In genomic region chrX:155751131-155751530, GRCh38 we compare ENCODE assay signal across 24 cellular contexts.
"Had no signal": no experiment of that assay in that cellular context is flagged by ENCODE, and none has a peak within 500 bp of the region (broad histone marks: within the 10 kb centered on the region; RNA-seq: fewer than 3 reads in every experiment).

No MANE protein-coding gene starts in this region.

- H3K27me3 ChIP-seq: colonic mucosa, esophagus muscularis mucosa, esophagus squamous epithelium, foreskin keratinocyte, gastrocnemius medialis, gastroesophageal sphincter, heart left ventricle, heart right ventricle had no signal

- H3K36me3 ChIP-seq: colonic mucosa, esophagus muscularis mucosa, esophagus squamous epithelium, gastrocnemius medialis, gastroesophageal sphincter, heart left ventricle, heart right ventricle had no signal

- H3K9me3 ChIP-seq: colonic mucosa, esophagus muscularis mucosa, esophagus squamous epithelium, gastrocnemius medialis, gastroesophageal sphincter, heart left ventricle, heart right ventricle had no signal

- H3K4me3 ChIP-seq: colonic mucosa, coronary artery, dorsolateral prefrontal cortex, esophagus muscularis mucosa, esophagus squamous epithelium, gastrocnemius medialis, gastroesophageal sphincter, heart left ventricle, heart right ventricle had no signal

- H3K27ac ChIP-seq: colonic mucosa, coronary artery, dorsolateral prefrontal cortex, epithelial cell of prostate, esophagus muscularis mucosa, esophagus squamous epithelium, foreskin keratinocyte, gastrocnemius medialis, gastroesophageal sphincter, heart left ventricle, heart right ventricle had no signal

- DNase-seq: colonic mucosa; cortex of kidney; dermis blood vessel endothelial cell; dorsolateral prefrontal cortex; effector CD4-positive, alpha-beta T cell; effector CD8-positive, alpha-beta T cell; effector memory CD4-positive, alpha-beta T cell; effector memory CD8-positive, alpha-beta T cell; endodermal cell; erythroblast; esophagus squamous epithelium; foreskin fibroblast; foreskin keratinocyte; foreskin melanocyte; gastrocnemius medialis; glutamatergic neuron; head of caudate nucleus; heart left ventricle; heart right ventricle had no signal

- H3K4me1 ChIP-seq: colonic mucosa, esophagus squamous epithelium, foreskin keratinocyte, gastroesophageal sphincter had no signal

- ATAC-seq: effector memory CD8-positive, alpha-beta T cell; esophagus mucosa; foreskin keratinocyte; gastrocnemius medialis; gastroesophageal sphincter had no signal
